33 cellular contexts compared by ENCODE assay signal in the genomic region with DNA sequence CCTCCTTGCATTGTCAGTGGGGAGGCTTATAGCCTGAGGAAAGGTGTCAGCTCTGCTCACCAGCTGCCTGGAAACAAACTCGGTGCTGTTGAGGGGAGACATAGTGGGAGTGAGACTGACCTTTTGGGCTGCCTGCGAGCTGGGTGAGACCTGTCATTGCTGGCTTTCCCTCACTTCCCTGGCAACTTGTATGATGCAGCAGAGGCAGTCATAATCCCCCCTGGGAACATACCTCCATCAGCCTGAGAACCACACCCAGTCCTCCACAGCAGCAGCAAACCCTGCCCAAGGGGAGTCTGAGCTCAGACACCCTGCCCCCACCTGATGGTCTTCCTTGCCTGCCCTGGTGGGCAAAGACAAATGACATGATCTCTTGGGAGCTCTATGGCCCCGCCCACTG.
"Had no signal": no experiment of that assay in that cellular context is flagged by ENCODE, and none has a peak within 500 bp of the region (broad histone marks: within the 10 kb centered on the region; RNA-seq: fewer than 3 reads in every experiment).

No MANE protein-coding gene starts in this region.

- H3K4me3 Mint-ChIP-seq: activated CD4-positive, alpha-beta memory T cell treated with anti-CD3 and anti-CD28 coated beads, Interleukin-2, amount 10 ng/mL, durations not matched to agents 7 days and 5 days; activated CD8-positive, alpha-beta memory T cell treated with anti-CD3 and anti-CD28 coated beads, Interleukin-2, amount 10 ng/mL, durations not matched to agents 7 days and 5 days; activated naive CD4-positive, alpha-beta T cell treated with anti-CD3 and anti-CD28 coated beads, Interleukin-2, amount 50 U/mL, for 24 hours; activated naive CD8-positive, alpha-beta T cell treated with anti-CD3 and anti-CD28 coated beads, Interleukin-2, amount 10 ng/mL, durations not matched to agents 7 days and 5 days; central memory CD8-positive, alpha-beta T cell had no signal

- ATAC-seq: activated CD8-positive, alpha-beta memory T cell treated with anti-CD3 and anti-CD28 coated beads, Interleukin-2, amount 10 ng/mL, durations not matched to agents 7 days and 5 days; K562 had no signal

- H3K27ac Mint-ChIP-seq: activated CD4-positive, alpha-beta memory T cell treated with anti-CD3 and anti-CD28 coated beads, Interleukin-2, amount 10 ng/mL, durations not matched to agents 7 days and 5 days; activated CD8-positive, alpha-beta memory T cell treated with anti-CD3 and anti-CD28 coated beads, Interleukin-2, amount 10 ng/mL, durations not matched to agents 7 days and 5 days; activated naive CD4-positive, alpha-beta T cell treated with anti-CD3 and anti-CD28 coated beads, Interleukin-2, amount 50 U/mL, for 24 hours; activated naive CD8-positive, alpha-beta T cell treated with anti-CD3 and anti-CD28 coated beads, Interleukin-2, amount 10 ng/mL, durations not matched to agents 7 days and 5 days; activated T-helper 2 cell treated with anti-CD3 and anti-CD28 coated beads, Interferon-gamma antibody, Interleukin-2, Interleukin-4, amounts not matched to agents 10 μg/mL and 5 μg/mL and 100 μg/mL, durations not matched to agents 14 hours and 24 hours and 36 hours had no signal

- H3K27me3 Mint-ChIP-seq: activated CD4-positive, alpha-beta memory T cell treated with anti-CD3 and anti-CD28 coated beads, Interleukin-2, amount 10 ng/mL, durations not matched to agents 7 days and 5 days; activated CD8-positive, alpha-beta memory T cell treated with anti-CD3 and anti-CD28 coated beads, Interleukin-2, amount 10 ng/mL, durations not matched to agents 7 days and 5 days; activated naive CD4-positive, alpha-beta T cell treated with anti-CD3 and anti-CD28 coated beads, Interleukin-2, amount 50 U/mL, for 24 hours; activated naive CD8-positive, alpha-beta T cell treated with anti-CD3 and anti-CD28 coated beads, Interleukin-2, amount 10 ng/mL, durations not matched to agents 7 days and 5 days; central memory CD8-positive, alpha-beta T cell had no signal

- H3K36me3 Mint-ChIP-seq: activated CD8-positive, alpha-beta memory T cell treated with anti-CD3 and anti-CD28 coated beads, Interleukin-2, amount 10 ng/mL, durations not matched to agents 7 days and 5 days; activated naive CD4-positive, alpha-beta T cell treated with anti-CD3 and anti-CD28 coated beads, Interleukin-2, amount 50 U/mL, for 24 hours; activated naive CD8-positive, alpha-beta T cell treated with anti-CD3 and anti-CD28 coated beads, Interleukin-2, amount 10 ng/mL, durations not matched to agents 7 days and 5 days had no signal

- H3K4me1 Mint-ChIP-seq: activated CD4-positive, alpha-beta memory T cell treated with anti-CD3 and anti-CD28 coated beads, Interleukin-2, amount 10 ng/mL, durations not matched to agents 7 days and 5 days; activated CD8-positive, alpha-beta memory T cell treated with anti-CD3 and anti-CD28 coated beads, Interleukin-2, amount 10 ng/mL, durations not matched to agents 7 days and 5 days; activated naive CD4-positive, alpha-beta T cell treated with anti-CD3 and anti-CD28 coated beads, Interleukin-2, amount 50 U/mL, for 24 hours; activated naive CD8-positive, alpha-beta T cell treated with anti-CD3 and anti-CD28 coated beads, Interleukin-2, amount 10 ng/mL, durations not matched to agents 7 days and 5 days; central memory CD8-positive, alpha-beta T cell had no signal

- H3K4me3 ChIP-seq: ascending aorta, cardiac muscle cell, K562, PC-9 had no signal

- H3K27ac ChIP-seq: ascending aorta, cardiac muscle cell, PC-9, VCaP had no signal

- H3K9me3 Mint-ChIP-seq: activated naive CD4-positive, alpha-beta T cell treated with anti-CD3 and anti-CD28 coated beads, Interleukin-2, amount 50 U/mL, for 24 hours; activated naive CD8-positive, alpha-beta T cell treated with anti-CD3 and anti-CD28 coated beads, Interleukin-2, amount 10 ng/mL, durations not matched to agents 7 days and 5 days had no signal

- H2AFZ ChIP-seq: PC-9 had no signal

- H3K27me3 ChIP-seq: ascending aorta, cardiac muscle cell had no signal

- DNase-seq: activated CD4-positive, alpha-beta memory T cell treated with anti-CD3 and anti-CD28 coated beads, Interleukin-2, amount 10 ng/mL, durations not matched to agents 7 days and 5 days; activated CD4-positive, alpha-beta T cell treated with anti-CD3 and anti-CD28 coated beads for 1 hour; activated CD4-positive, alpha-beta T cell treated with anti-CD3 and anti-CD28 coated beads for 48 hours; activated CD4-positive, CD25-positive, alpha-beta regulatory T cell; activated CD8-positive, alpha-beta memory T cell treated with anti-CD3 and anti-CD28 coated beads for 24 hours; activated CD8-positive, alpha-beta memory T cell treated with anti-CD3 and anti-CD28 coated beads, Interleukin-2, amount 10 ng/mL, durations not matched to agents 7 days and 5 days; activated CD8-positive, alpha-beta memory T cell treated with anti-CD3 and anti-CD28 coated beads, Interleukin-2, amount 50 U/mL, for 48 hours; activated gamma-delta T cell; activated naive CD4-positive, alpha-beta T cell treated with Interleukin-2 at 50 U/mL for 16 hours; activated naive CD8-positive, alpha-beta T cell treated with anti-CD3 and anti-CD28 coated beads, Interleukin-2, amount 10 ng/mL, durations not matched to agents 7 days and 5 days; amygdala; NCI-H1105; NCI-H1417 treated with DMSO at 0.1 percent for 48 hours; NCI-H1694 treated with DMSO at 0.1 percent for 48 hours; NCI-H2029; NCI-H2107; NCI-H2171; NCI-H510A treated with DMSO at 0.1 percent for 48 hours; NCI-H526 treated with DMSO at 0.1 percent for 48 hours; NK-92 treated with Interleukin-12 subunit alpha and Interleukin-12 subunit beta, amount 100 ng/mL, for 24 hours; PC-9; Right ventricle myocardium superior; SW 1271; T-helper 1 cell; T-helper 2 cell; T-helper 9 cell had no signal

- H3K4me1 ChIP-seq: ascending aorta had no signal

- H3K36me3 ChIP-seq: ascending aorta, cardiac muscle cell had no signal

- H3K4me2 ChIP-seq: PC-9 had no signal
